8 cellular contexts compared by ENCODE assay signal in the genomic region with DNA sequence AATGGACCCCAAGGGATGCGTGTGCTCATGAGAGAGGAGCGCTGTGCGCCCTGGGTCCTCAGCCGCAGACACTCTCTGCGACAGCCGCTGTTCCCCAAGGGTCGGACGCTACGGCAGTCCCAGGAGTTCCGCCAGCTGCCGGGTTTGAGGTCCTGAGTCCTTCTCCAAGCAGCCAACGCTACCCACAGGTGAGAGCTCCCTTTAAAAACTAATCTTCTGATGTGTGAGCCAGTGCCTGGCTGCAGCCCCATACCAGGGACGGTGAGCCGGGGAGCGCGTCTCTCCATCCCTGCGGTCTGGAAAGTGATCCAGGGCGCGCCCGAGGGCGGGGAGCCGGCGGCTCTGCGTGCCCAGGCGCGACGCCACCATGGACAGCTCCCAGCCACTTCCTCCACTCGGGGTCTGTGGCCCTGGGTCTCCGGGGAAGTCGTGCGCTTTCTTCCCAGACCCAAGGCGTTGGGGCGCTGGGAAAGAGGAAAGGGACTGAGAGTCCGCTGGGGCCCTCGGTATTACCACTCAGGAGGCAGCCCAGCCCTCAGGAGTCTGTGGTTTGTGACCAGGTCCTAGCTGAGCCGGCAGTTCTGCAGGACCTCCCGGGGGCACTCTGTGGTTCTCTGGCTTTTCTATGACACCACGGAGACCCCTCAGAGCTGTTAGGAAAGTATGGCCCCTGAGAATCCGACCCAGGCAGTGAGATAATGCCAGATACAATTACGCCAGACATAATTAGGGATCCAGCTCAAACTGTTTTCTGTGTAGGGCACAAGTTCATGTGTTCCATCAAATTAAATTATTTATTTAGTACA. TPM values are rescaled to one million over a fixed set of nuclear protein-coding genes. Genes with fewer than 3 reads are reported as not detected.
A peak's percentile ranks its signal among the peaks of the same experiment; 100 is the strongest.
DNase-seq lines count a peak whose midpoint lies in the region; ATAC-seq and TF ChIP-seq lines count a peak whose summit lies in the region.

No MANE protein-coding gene starts in this region.

- in situ Hi-C loops in GM13977 (cut with MboI; ENCODE audit: low pct_unique_long_range_greater_than_20kb, low sequenced_read_pairs, unreplicated experiment), result no loop called here

- ATAC-seq in HG03571 (IDR thresholded peaks at IDR 0.05; ENCODE audit: unreplicated experiment), result no peak
- ATAC-seq in HG02678 (IDR thresholded peaks at IDR 0.05; ENCODE audit: unreplicated experiment), result no peak
- ATAC-seq in GM21367 (IDR thresholded peaks at IDR 0.05; ENCODE audit: unreplicated experiment), result no peak

- no peak for TF ChIP-seq CTCF in GM13977 (IDR thresholded peaks at IDR 0.05; ENCODE audit: extremely low read depth, insufficient read depth, missing control alignments)

- H3K27ac ChIP-seq in duodenal mucosa (ENCODE audit: low read depth, low read length), result no peak overlapping the region

- no peaks in the 10 kb centered on the region for H3K9me3 ChIP-seq in duodenal mucosa (ENCODE audit: control insufficient read depth in 1 of 2, low read length in 2 of 2)

- H3K36me3 ChIP-seq in duodenal mucosa (ENCODE audit: control insufficient read depth in 1 of 2, insufficient read depth in 2 of 2, low read length in 2 of 2), result no peaks in the 10 kb centered on the region

- peaks cover 14 to 16% of the 10 kb centered on the region in 2 donors for H3K4me1 ChIP-seq in duodenal mucosa (ENCODE audit: control insufficient read depth in 1 of 2, insufficient read depth in 2 of 2, low read length in 2 of 2)

- peaks cover 22 to 24% of the 10 kb centered on the region in 2 donors for H3K27me3 ChIP-seq in duodenal mucosa (ENCODE audit: control insufficient read depth in 1 of 2, insufficient read depth in 2 of 2, low read length in 2 of 2)

- H3K4me3 ChIP-seq in duodenal mucosa (ENCODE audit: low read depth in 1 of 2, low read length in 2 of 2), result peak overlapping the region; percentile 58 to 65

- H3K9ac ChIP-seq in duodenal mucosa (ENCODE audit: low read depth in 1 of 2, low read length in 2 of 2), result no peak overlapping the region

- DNase-seq in GM13977 (ENCODE audit: low spot score), result peak; percentile 40
- DNase-seq in RKO (ENCODE audit: low spot score), result peak; percentile 9
- peak; percentile 82 for DNase-seq in myocyte (ENCODE audit: low read depth)
- DNase-seq in NCI-H82 (lab: John Stamatoyannopoulos, UW), result no peak

RNA-seq across cellular contexts. Expression of a gene that starts 1.4 kb away (rescaled TPM):
- 13.9 and 17.2 TPM in 2 replicates for total RNA-seq in myocyte
- 180 TPM for polyA plus RNA-seq in myocyte (2012)
